Comparison of ENCODE assay signal across 8 cellular contexts in genomic region chr12:68745376-68745903, GRCh38. TPM values are rescaled to one million over a fixed set of nuclear protein-coding genes. Genes with fewer than 3 reads are reported as not detected.
DNase-seq lines count a peak whose midpoint lies in the region; ATAC-seq and TF ChIP-seq lines count a peak whose summit lies in the region.

No MANE protein-coding gene starts in this region.

- H3K9me3 ChIP-seq in Karpas-422 (ENCODE audit: low read length), result no peaks in the 10 kb centered on the region
- H3K9me3 ChIP-seq in naive thymus-derived CD4-positive, alpha-beta T cell (ENCODE audit: control insufficient read depth in 2 of 3, low read length in 3 of 3), result no peaks in the 10 kb centered on the region

- no peak for TF ChIP-seq CTCF in cardiac fibroblast (IDR thresholded peaks at IDR 0.05; ENCODE audit: low read depth, low read length)

- H3K9me3 Mint-ChIP-seq in naive thymus-derived CD4-positive, alpha-beta T cell, result no peaks in the 10 kb centered on the region

- intact Hi-C loops in naive thymus-derived CD4-positive, alpha-beta T cell (cut with micrococcal nuclease), result loop anchor here (5.0 to 10.0 kb wide), 4 partner anchors 47 to 1497 kb away; partner anchors contain the start of genes CAND1 (in 1 of the 2) and CNOT2 (in 1 of the 2)

- no peaks in the 10 kb centered on the region for H4K20me1 ChIP-seq in Karpas-422 (ENCODE audit: insufficient read depth, low read depth, low read length)

- H3K4me1 Mint-ChIP-seq in naive thymus-derived CD4-positive, alpha-beta T cell, result peaks cover 25 to 63% (median 54%) of the 10 kb centered on the region in 7 donors

- no peaks in the 10 kb centered on the region for H3K27me3 Mint-ChIP-seq in naive thymus-derived CD4-positive, alpha-beta T cell

- DNase-seq in Karpas-422 (peak; percentile 64), cardiac fibroblast (ENCODE audit: low read depth in 2 of 2) (no peak), NOMO-1 treated with dmso at 0.1 percent for 144 hours (lab: John Stamatoyannopoulos, UW; ENCODE audit: unreplicated experiment) (no peak), putamen (ENCODE audit: low spot score) (no peak), NCI-H2029 treated with DMSO at 0.1 percent for 48 hours (lab: John Stamatoyannopoulos, UW) (no peak)
- no peak for DNase-seq in naive thymus-derived CD4-positive, alpha-beta T cell

- H3K9me2 ChIP-seq in Karpas-422 (replicated peaks; ENCODE audit: insufficient read depth, low read length), result no peaks in the 10 kb centered on the region

- CTCF ChIA-PET in naive thymus-derived CD4-positive, alpha-beta T cell (lab: Charles Lee), result interaction anchor here (0.7 to 2.6 kb wide), 3 partner anchors 25 to 62 kb away, joined by 3 to 10 read pairs (median 3); partner anchors contain the start of gene MDM2

- peak; percentile 4 for ATAC-seq in GM18867 (IDR thresholded peaks at IDR 0.05; ENCODE audit: unreplicated experiment)
- peak; percentile 1 for ATAC-seq in naive thymus-derived CD4-positive, alpha-beta T cell
- no peak for ATAC-seq in GM18873 (IDR thresholded peaks at IDR 0.05; ENCODE audit: low FRiP score, unreplicated experiment)

- H3K4me3 Mint-ChIP-seq in naive thymus-derived CD4-positive, alpha-beta T cell, result peak overlapping the region; percentile 91 to 99 (median 96)

- peaks cover 0 to 16% (median 0%) of the 10 kb centered on the region in 5 donors for H3K36me3 Mint-ChIP-seq in naive thymus-derived CD4-positive, alpha-beta T cell

- H2AFZ ChIP-seq in Karpas-422 (ENCODE audit: low read length), result peak overlapping the region; percentile 33; the same call in 1 of the 2 replicates

- peaks cover 29% of the 10 kb centered on the region for H3K4me1 ChIP-seq in Karpas-422 (ENCODE audit: low read length)
- H3K4me1 ChIP-seq in naive thymus-derived CD4-positive, alpha-beta T cell (ENCODE audit: control insufficient read depth in 2 of 2, insufficient read depth in 2 of 2, low read length in 2 of 2), result peaks cover 7 to 16% of the 10 kb centered on the region in 2 donors

- peak overlapping the region; percentile 90 for H3K4me2 ChIP-seq in Karpas-422 (ENCODE audit: low read depth, low read length, poor library complexity, severe bottlenecking)

- POLR2A ChIA-PET in naive thymus-derived CD4-positive, alpha-beta T cell (lab: Charles Lee), result interaction anchor here (0.5 to 4.1 kb wide), 7 partner anchors 8 to 315 kb away, joined by 3 to 55 read pairs (median 4); partner anchors contain the start of genes MDM2 and RAP1B

- H3K27me3 ChIP-seq in Karpas-422 (ENCODE audit: low read length), result no peaks in the 10 kb centered on the region
- H3K27me3 ChIP-seq in naive thymus-derived CD4-positive, alpha-beta T cell (ENCODE audit: control insufficient read depth in 2 of 2, insufficient read depth in 2 of 2, low read length in 2 of 2), result no peaks in the 10 kb centered on the region

- H3K27ac ChIP-seq in Karpas-422 (ENCODE audit: low read length), result peak overlapping the region; percentile 54
- H3K27ac ChIP-seq in naive thymus-derived CD4-positive, alpha-beta T cell (ENCODE audit: low read depth, low read length), result peak overlapping the region; percentile 79

- H3K36me3 ChIP-seq in Karpas-422 (ENCODE audit: insufficient read depth, low read length), result peaks cover 16% of the 10 kb centered on the region; the same call in 1 of the 2 replicates
- H3K36me3 ChIP-seq in naive thymus-derived CD4-positive, alpha-beta T cell (ENCODE audit: control insufficient read depth in 2 of 3, insufficient read depth in 3 of 3, low read length in 3 of 3), result no peaks in the 10 kb centered on the region

- H3K27ac Mint-ChIP-seq in naive thymus-derived CD4-positive, alpha-beta T cell, result peak overlapping the region; percentile 92 to 97 (median 96)

- peak overlapping the region; percentile 88 for H3K9ac ChIP-seq in Karpas-422 (ENCODE audit: low read length)

- H3K4me3 ChIP-seq in Karpas-422 (ENCODE audit: low read length) (peak overlapping the region; percentile 90), cardiac fibroblast (replicated peaks in 1 of 2; ENCODE audit: low read depth in 2 of 2, low read length in 2 of 2) (peak overlapping the region; percentile 81 to 84)
- H3K4me3 ChIP-seq in naive thymus-derived CD4-positive, alpha-beta T cell (ENCODE audit: low read length), result peak overlapping the region; percentile 98

- peaks cover 33% of the 10 kb centered on the region for H3K79me2 ChIP-seq in Karpas-422 (ENCODE audit: low read length)

RNA-seq across cellular contexts. Expression of gene SLC35E3, which starts 0.5 kb away (rescaled TPM):
- 1.9 and 3.5 TPM in 2 replicates for total RNA-seq in Karpas-422 (2014; rRNA removed; shearing (Covaris generic); ENCODE audit: low replicate concordance)
- total RNA-seq in naive thymus-derived CD4-positive, alpha-beta T cell, result 10 to 100 TPM in 1 of 5 experiments, 1 to 10 TPM in 4; 9.0 to 12.1 (median 9.2) TPM
- polyA plus RNA-seq in naive thymus-derived CD4-positive, alpha-beta T cell, result 10 to 100 TPM in 1 of 2 donors, 1 to 10 TPM in 1; 4.8 to 11.5 TPM

RNA-seq across cellular contexts. Expression of gene NUP107, which starts 58.7 kb away (rescaled TPM):
- 54.8 and 103 TPM in 2 replicates for total RNA-seq in Karpas-422 (2014; rRNA removed; shearing (Covaris generic); ENCODE audit: low replicate concordance)
- total RNA-seq in naive thymus-derived CD4-positive, alpha-beta T cell, result 10 to 100 TPM; 45.2 to 80.9 (median 69.0) TPM
- polyA plus RNA-seq in naive thymus-derived CD4-positive, alpha-beta T cell, result 10 to 100 TPM; 25.5 to 48.9 TPM
